ENCODE assay signal across 1 cellular context in genomic region chr19:50513746-50514345, GRCh38.
TF ChIP-seq lines count a peak whose summit lies in the region.

Gene ASPDH, minus strand, starts transcription at chr19:50513913. Its CDS starts 90 bp downstream, at chr19:50513823.

TF ChIP-seq in HepG2, 621 proteins besides CTCF, POLR2A, EP300 and RAD21 (continued from another document and continues in another):
- TF ChIP-seq, protein P1, sequence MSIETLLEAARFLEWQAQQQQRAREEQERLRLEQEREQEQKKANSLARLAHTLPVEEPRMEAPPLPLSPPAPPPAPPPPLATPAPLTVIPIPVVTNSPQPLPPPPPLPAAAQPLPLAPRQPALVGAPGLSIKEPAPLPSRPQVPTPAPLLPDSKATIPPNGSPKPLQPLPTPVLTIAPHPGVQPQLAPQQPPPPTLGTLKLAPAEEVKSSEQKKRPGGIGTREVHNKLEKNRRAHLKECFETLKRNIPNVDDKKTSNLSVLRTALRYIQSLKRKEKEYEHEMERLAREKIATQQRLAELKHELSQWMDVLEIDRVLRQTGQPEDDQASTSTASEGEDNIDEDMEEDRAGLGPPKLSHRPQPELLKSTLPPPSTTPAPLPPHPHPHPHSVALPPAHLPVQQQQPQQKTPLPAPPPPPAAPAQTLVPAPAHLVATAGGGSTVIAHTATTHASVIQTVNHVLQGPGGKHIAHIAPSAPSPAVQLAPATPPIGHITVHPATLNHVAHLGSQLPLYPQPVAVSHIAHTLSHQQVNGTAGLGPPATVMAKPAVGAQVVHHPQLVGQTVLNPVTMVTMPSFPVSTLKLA (IDR thresholded peaks at IDR 0.05) = no peak
- TF ChIP-seq, protein P2, sequence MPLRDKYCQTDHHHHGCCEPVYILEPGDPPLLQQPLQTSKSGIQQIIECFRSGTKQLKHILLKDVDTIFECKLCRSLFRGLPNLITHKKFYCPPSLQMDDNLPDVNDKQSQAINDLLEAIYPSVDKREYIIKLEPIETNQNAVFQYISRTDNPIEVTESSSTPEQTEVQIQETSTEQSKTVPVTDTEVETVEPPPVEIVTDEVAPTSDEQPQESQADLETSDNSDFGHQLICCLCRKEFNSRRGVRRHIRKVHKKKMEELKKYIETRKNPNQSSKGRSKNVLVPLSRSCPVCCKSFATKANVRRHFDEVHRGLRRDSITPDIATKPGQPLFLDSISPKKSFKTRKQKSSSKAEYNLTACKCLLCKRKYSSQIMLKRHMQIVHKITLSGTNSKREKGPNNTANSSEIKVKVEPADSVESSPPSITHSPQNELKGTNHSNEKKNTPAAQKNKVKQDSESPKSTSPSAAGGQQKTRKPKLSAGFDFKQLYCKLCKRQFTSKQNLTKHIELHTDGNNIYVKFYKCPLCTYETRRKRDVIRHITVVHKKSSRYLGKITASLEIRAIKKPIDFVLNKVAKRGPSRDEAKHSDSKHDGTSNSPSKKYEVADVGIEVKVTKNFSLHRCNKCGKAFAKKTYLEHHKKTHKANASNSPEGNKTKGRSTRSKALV (CRISPR knock-in tag; IDR thresholded peaks at IDR 0.05) = no peak
- no peak for TF ChIP-seq ZNF766 (CRISPR knock-in tag; IDR thresholded peaks at IDR 0.05; ENCODE audit: borderline replicate concordance)
- no peak for TF ChIP-seq MEIS1 (CRISPR knock-in tag; IDR thresholded peaks at IDR 0.05; ENCODE audit: borderline replicate concordance)
- TF ChIP-seq, protein P3, sequence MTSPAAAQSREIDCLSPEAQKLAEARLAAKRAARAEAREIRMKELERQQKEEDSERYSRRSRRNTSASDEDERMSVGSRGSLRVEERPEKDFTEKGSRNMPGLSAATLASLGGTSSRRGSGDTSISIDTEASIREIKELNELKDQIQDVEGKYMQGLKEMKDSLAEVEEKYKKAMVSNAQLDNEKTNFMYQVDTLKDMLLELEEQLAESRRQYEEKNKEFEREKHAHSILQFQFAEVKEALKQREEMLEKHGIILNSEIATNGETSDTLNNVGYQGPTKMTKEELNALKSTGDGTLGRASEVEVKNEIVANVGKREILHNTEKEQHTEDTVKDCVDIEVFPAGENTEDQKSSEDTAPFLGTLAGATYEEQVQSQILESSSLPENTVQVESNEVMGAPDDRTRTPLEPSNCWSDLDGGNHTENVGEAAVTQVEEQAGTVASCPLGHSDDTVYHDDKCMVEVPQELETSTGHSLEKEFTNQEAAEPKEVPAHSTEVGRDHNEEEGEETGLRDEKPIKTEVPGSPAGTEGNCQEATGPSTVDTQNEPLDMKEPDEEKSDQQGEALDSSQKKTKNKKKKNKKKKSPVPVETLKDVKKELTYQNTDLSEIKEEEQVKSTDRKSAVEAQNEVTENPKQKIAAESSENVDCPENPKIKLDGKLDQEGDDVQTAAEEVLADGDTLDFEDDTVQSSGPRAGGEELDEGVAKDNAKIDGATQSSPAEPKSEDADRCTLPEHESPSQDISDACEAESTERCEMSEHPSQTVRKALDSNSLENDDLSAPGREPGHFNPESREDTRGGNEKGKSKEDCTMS (CRISPR knock-in tag; conservative IDR thresholded peaks at IDR 0.05) = no peak
- TF ChIP-seq ZNF264 (CRISPR knock-in tag; IDR thresholded peaks at IDR 0.05) = no peak
- no peak for TF ChIP-seq TCF12 (IDR thresholded peaks at IDR 0.05)
- TF ChIP-seq TCF12 (CRISPR knock-in tag; IDR thresholded peaks at IDR 0.05) = no peak
- no peak for TF ChIP-seq ZNF143 (CRISPR knock-in tag; IDR thresholded peaks at IDR 0.05)
- TF ChIP-seq ZIK1 (CRISPR knock-in tag; IDR thresholded peaks at IDR 0.05; ENCODE audit: borderline replicate concordance, low read depth) = no peak
- no peak for TF ChIP-seq ZC3H4 (CRISPR knock-in tag; IDR thresholded peaks at IDR 0.05; ENCODE audit: borderline replicate concordance)
- TF ChIP-seq, protein P4, sequence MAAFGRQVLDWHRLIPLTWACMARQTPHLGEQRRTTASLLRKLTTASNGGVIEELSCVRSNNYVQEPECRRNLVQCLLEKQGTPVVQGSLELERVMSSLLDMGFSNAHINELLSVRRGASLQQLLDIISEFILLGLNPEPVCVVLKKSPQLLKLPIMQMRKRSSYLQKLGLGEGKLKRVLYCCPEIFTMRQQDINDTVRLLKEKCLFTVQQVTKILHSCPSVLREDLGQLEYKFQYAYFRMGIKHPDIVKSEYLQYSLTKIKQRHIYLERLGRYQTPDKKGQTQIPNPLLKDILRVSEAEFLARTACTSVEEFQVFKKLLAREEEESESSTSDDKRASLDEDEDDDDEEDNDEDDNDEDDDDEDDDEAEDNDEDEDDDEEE (CRISPR knock-in tag; IDR thresholded peaks at IDR 0.05) = no peak
- no peak for TF ChIP-seq ZKSCAN8 (CRISPR knock-in tag; IDR thresholded peaks at IDR 0.05; ENCODE audit: borderline replicate concordance)
- TF ChIP-seq MTA1 (CRISPR knock-in tag; IDR thresholded peaks at IDR 0.05; ENCODE audit: borderline replicate concordance) = peak; percentile 50; the same call in 1 of the 2 replicates
- TF ChIP-seq ZNF350 (CRISPR knock-in tag; IDR thresholded peaks at IDR 0.05; ENCODE audit: borderline replicate concordance, low read depth) = 0 out of 2 replicates have a peak, but pooled peaks have one; percentile 37
- no peak for TF ChIP-seq ZNF570 (CRISPR knock-in tag; IDR thresholded peaks at IDR 0.05; ENCODE audit: borderline replicate concordance)
- TF ChIP-seq ZNF20 (CRISPR knock-in tag; IDR thresholded peaks at IDR 0.05) = no peak
- no peak for TF ChIP-seq ZC3H13 (CRISPR knock-in tag; IDR thresholded peaks at IDR 0.05)
- TF ChIP-seq, protein P5, sequence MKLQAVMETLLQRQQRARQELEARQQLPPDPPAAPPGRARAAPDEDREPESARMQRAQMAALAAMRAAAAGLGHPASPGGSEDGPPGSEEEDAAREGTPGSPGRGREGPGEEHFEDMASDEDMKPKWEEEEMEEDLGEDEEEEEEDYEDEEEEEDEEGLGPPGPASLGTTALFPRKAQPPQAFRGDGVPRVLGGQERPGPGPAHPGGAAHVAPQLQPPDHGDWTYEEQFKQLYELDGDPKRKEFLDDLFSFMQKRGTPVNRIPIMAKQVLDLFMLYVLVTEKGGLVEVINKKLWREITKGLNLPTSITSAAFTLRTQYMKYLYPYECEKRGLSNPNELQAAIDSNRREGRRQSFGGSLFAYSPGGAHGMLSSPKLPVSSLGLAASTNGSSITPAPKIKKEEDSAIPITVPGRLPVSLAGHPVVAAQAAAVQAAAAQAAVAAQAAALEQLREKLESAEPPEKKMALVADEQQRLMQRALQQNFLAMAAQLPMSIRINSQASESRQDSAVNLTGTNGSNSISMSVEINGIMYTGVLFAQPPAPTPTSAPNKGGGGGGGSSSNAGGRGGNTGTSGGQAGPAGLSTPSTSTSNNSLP (IDR thresholded peaks at IDR 0.05; ENCODE audit: low read depth, low read length) = no peak
- no peak for TF ChIP-seq DR1 (CRISPR knock-in tag; IDR thresholded peaks at IDR 0.05)
- no peak for TF ChIP-seq PHF20 (CRISPR knock-in tag; IDR thresholded peaks at IDR 0.05)
- no peak for TF ChIP-seq ZSCAN20 (CRISPR knock-in tag; IDR thresholded peaks at IDR 0.05; ENCODE audit: borderline replicate concordance)
- no peak for TF ChIP-seq SNAPC2 (CRISPR knock-in tag; IDR thresholded peaks at IDR 0.05)
- TF ChIP-seq SRSF4 (IDR thresholded peaks at IDR 0.05; ENCODE audit: low read depth, low read length, poor library complexity, severe bottlenecking) = no peak
- TF ChIP-seq MAF1 (CRISPR knock-in tag; IDR thresholded peaks at IDR 0.05; ENCODE audit: borderline replicate concordance) = no peak
- TF ChIP-seq, protein P6, sequence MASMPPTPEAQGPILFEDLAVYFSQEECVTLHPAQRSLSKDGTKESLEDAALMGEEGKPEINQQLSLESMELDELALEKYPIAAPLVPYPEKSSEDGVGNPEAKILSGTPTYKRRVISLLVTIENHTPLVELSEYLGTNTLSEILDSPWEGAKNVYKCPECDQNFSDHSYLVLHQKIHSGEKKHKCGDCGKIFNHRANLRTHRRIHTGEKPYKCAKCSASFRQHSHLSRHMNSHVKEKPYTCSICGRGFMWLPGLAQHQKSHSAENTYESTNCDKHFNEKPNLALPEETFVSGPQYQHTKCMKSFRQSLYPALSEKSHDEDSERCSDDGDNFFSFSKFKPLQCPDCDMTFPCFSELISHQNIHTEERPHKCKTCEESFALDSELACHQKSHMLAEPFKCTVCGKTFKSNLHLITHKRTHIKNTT (CRISPR knock-in tag; IDR thresholded peaks at IDR 0.05) = no peak
- no peak for TF ChIP-seq ZNF713 (CRISPR knock-in tag; IDR thresholded peaks at IDR 0.05)
- no peak for TF ChIP-seq SYNCRIP (IDR thresholded peaks at IDR 0.05; ENCODE audit: insufficient read depth, low read depth, low read length)
- TF ChIP-seq KDM2A (CRISPR knock-in tag; IDR thresholded peaks at IDR 0.05; ENCODE audit: borderline replicate concordance, low read depth) = peak; percentile 34; the same call in 1 of the 2 replicates
- TF ChIP-seq, protein P7, sequence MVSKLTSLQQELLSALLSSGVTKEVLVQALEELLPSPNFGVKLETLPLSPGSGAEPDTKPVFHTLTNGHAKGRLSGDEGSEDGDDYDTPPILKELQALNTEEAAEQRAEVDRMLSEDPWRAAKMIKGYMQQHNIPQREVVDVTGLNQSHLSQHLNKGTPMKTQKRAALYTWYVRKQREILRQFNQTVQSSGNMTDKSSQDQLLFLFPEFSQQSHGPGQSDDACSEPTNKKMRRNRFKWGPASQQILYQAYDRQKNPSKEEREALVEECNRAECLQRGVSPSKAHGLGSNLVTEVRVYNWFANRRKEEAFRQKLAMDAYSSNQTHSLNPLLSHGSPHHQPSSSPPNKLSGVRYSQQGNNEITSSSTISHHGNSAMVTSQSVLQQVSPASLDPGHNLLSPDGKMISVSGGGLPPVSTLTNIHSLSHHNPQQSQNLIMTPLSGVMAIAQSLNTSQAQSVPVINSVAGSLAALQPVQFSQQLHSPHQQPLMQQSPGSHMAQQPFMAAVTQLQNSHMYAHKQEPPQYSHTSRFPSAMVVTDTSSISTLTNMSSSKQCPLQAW (CRISPR knock-in tag; IDR thresholded peaks at IDR 0.05) = no peak
- TF ChIP-seq TAF1 (CRISPR knock-in tag; IDR thresholded peaks at IDR 0.05) = 0 out of 2 replicates have a peak, but pooled peaks have one; percentile 23
- TF ChIP-seq, protein P8, sequence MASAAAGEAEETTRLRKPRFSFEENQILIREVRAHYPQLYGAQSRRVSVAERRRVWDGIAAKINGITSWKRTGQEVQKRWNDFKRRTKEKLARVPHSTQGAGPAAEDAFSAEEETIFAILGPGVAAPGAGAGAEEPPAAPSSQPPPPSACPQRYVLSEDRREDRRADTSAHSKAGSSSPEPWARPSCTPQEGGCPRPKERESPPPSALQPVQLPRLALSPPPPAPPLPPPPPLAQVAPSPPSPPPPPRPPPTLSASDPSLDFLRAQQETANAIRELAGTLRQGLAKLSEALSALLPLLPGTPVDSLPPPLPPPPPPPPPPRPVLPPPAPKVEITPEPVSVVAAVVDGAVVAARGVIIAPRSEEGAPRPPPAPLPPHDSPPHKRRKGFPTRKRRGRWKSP (CRISPR knock-in tag; IDR thresholded peaks at IDR 0.05) = no peak
- no peak for TF ChIP-seq FOSL2 (CRISPR knock-in tag; IDR thresholded peaks at IDR 0.05)
- TF ChIP-seq ZNF326 (CRISPR knock-in tag; IDR thresholded peaks at IDR 0.05; ENCODE audit: borderline replicate concordance) = no peak
- TF ChIP-seq SALL2 (CRISPR knock-in tag; IDR thresholded peaks at IDR 0.05) = no peak
- TF ChIP-seq, protein P9, sequence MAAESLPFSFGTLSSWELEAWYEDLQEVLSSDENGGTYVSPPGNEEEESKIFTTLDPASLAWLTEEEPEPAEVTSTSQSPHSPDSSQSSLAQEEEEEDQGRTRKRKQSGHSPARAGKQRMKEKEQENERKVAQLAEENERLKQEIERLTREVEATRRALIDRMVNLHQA (CRISPR knock-in tag; IDR thresholded peaks at IDR 0.05) = no peak
- no peak for TF ChIP-seq NFE2L2 (IDR thresholded peaks at IDR 0.05; ENCODE audit: low read length)
- TF ChIP-seq MEIS2 (CRISPR knock-in tag; IDR thresholded peaks at IDR 0.05) = no peak
- peak; percentile 82 for TF ChIP-seq HNF4G (IDR thresholded peaks at IDR 0.05; ENCODE audit: borderline replicate concordance, low read depth, low read length)
- TF ChIP-seq HNF4G (CRISPR knock-in tag; IDR thresholded peaks at IDR 0.05; ENCODE audit: borderline replicate concordance, low read depth) = peak; percentile 77
- TF ChIP-seq, protein P10, sequence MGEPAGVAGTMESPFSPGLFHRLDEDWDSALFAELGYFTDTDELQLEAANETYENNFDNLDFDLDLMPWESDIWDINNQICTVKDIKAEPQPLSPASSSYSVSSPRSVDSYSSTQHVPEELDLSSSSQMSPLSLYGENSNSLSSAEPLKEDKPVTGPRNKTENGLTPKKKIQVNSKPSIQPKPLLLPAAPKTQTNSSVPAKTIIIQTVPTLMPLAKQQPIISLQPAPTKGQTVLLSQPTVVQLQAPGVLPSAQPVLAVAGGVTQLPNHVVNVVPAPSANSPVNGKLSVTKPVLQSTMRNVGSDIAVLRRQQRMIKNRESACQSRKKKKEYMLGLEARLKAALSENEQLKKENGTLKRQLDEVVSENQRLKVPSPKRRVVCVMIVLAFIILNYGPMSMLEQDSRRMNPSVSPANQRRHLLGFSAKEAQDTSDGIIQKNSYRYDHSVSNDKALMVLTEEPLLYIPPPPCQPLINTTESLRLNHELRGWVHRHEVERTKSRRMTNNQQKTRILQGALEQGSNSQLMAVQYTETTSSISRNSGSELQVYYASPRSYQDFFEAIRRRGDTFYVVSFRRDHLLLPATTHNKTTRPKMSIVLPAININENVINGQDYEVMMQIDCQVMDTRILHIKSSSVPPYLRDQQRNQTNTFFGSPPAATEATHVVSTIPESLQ (CRISPR knock-in tag; conservative IDR thresholded peaks at IDR 0.05) = no peak
- TF ChIP-seq THAP8 (CRISPR knock-in tag; IDR thresholded peaks at IDR 0.05; ENCODE audit: borderline replicate concordance) = no peak
- TF ChIP-seq, protein P11, sequence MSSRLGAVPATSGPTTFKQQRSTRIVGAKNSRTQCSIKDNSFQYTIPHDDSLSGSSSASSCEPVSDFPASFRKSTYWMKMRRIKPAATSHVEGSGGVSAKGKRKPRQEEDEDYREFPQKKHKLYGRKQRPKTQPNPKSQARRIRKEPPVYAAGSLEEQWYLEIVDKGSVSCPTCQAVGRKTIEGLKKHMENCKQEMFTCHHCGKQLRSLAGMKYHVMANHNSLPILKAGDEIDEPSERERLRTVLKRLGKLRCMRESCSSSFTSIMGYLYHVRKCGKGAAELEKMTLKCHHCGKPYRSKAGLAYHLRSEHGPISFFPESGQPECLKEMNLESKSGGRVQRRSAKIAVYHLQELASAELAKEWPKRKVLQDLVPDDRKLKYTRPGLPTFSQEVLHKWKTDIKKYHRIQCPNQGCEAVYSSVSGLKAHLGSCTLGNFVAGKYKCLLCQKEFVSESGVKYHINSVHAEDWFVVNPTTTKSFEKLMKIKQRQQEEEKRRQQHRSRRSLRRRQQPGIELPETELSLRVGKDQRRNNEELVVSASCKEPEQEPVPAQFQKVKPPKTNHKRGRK (CRISPR knock-in tag; IDR thresholded peaks at IDR 0.05) = no peak
- no peak for TF ChIP-seq ZNF7 (CRISPR knock-in tag; IDR thresholded peaks at IDR 0.05)
